23 cellular contexts compared by ENCODE assay signal in genomic region chr6:36740818-36741179, GRCh38. TPM values are rescaled to one million over a fixed set of nuclear protein-coding genes. Genes with fewer than 3 reads are reported as not detected.
A peak's percentile ranks its signal among the peaks of the same experiment; 100 is the strongest.
DNase-seq lines count a peak whose midpoint lies in the region; ATAC-seq and TF ChIP-seq lines count a peak whose summit lies in the region.
"Had no signal": no experiment of that assay in that cellular context is flagged by ENCODE, and none has a peak within 500 bp of the region (broad histone marks: within the 10 kb centered on the region; RNA-seq: fewer than 3 reads in every experiment).

No MANE protein-coding gene starts in this region.

- no peaks in the 10 kb centered on the region for H3K36me3 Mint-ChIP-seq in activated T-helper 17 cell treated with anti-CD3 and anti-CD28 coated beads, Interleukin-2, amount 50 U/mL, for 72 hours (ENCODE audit: low read depth)
- peaks cover 14 to 34% of the 10 kb centered on the region in 2 donors for H3K36me3 Mint-ChIP-seq in naive B cell
- H3K36me3 Mint-ChIP-seq in stimulated activated naive B cell treated with anti-CD40 and anti-IgM and Interleukin-4, amounts not matched to agents 10 μg/mL and 1 μg/mL and 100 μg/mL, for 72 hours = peaks cover 0 to 3% of the 10 kb centered on the region in 2 donors
- no peaks in the 10 kb centered on the region for H3K36me3 Mint-ChIP-seq in CD4-positive, alpha-beta T cell (ENCODE audit: low read depth)
- H3K36me3 Mint-ChIP-seq: CD4-positive, alpha-beta memory T cell had no signal

- H3K9me3 ChIP-seq in CD4-positive, alpha-beta T cell (ENCODE audit: control insufficient read depth, low read length) = no peaks in the 10 kb centered on the region
- H3K9me3 ChIP-seq: A549, BE2C, Caco-2 had no signal

- no peak for TF ChIP-seq CTCF in CD4-positive, alpha-beta T cell (IDR thresholded peaks at IDR 0.05)

- H3K27ac ChIP-seq in CD4-positive, alpha-beta T cell (ENCODE audit: low read depth, low read length) = no peak overlapping the region
- H3K27ac ChIP-seq: A549 had no signal

- CTCF ChIA-PET in CD4-positive, alpha-beta T cell (lab: Charles Lee) = no interaction called here

- no peak overlapping the region for H3K4me3 Mint-ChIP-seq in stimulated activated naive CD8-positive, alpha-beta T cell treated with anti-CD3 and anti-CD28 coated beads, Interleukin-15, amount 100 ng/mL, for 72 hours
- no peak overlapping the region for H3K4me3 Mint-ChIP-seq in activated T-helper 17 cell treated with anti-CD3 and anti-CD28 coated beads, Interleukin-2, amount 50 U/mL, for 72 hours
- H3K4me3 Mint-ChIP-seq in naive B cell = peak overlapping the region in 7 of 8 donors; percentile 59 to 85 (median 73)
- H3K4me3 Mint-ChIP-seq in stimulated activated naive B cell treated with anti-CD40 and anti-IgM and Interleukin-4, amounts not matched to agents 10 μg/mL and 1 μg/mL and 100 μg/mL, for 72 hours = no peak overlapping the region
- no peak overlapping the region for H3K4me3 Mint-ChIP-seq in CD4-positive, alpha-beta T cell
- H3K4me3 Mint-ChIP-seq: CD4-positive, alpha-beta memory T cell had no signal

- H3K27ac Mint-ChIP-seq in stimulated activated naive CD8-positive, alpha-beta T cell treated with anti-CD3 and anti-CD28 coated beads, Interleukin-15, amount 100 ng/mL, for 72 hours = peak overlapping the region; percentile 34 to 79
- H3K27ac Mint-ChIP-seq in activated T-helper 17 cell treated with anti-CD3 and anti-CD28 coated beads, Interleukin-2, amount 50 U/mL, for 72 hours = peak overlapping the region; percentile 8
- H3K27ac Mint-ChIP-seq in naive B cell = peak overlapping the region; percentile 64 to 95 (median 90)
- H3K27ac Mint-ChIP-seq in stimulated activated naive B cell treated with anti-CD40 and anti-IgM and Interleukin-4, amounts not matched to agents 10 μg/mL and 1 μg/mL and 100 μg/mL, for 72 hours = peak overlapping the region; percentile 77
- no peak overlapping the region for H3K27ac Mint-ChIP-seq in CD4-positive, alpha-beta T cell

- POLR2A ChIA-PET in CD4-positive, alpha-beta T cell (lab: Charles Lee) = no interaction called here

- peaks cover 5% of the 10 kb centered on the region for H3K4me1 Mint-ChIP-seq in stimulated activated naive CD8-positive, alpha-beta T cell treated with anti-CD3 and anti-CD28 coated beads, Interleukin-15, amount 100 ng/mL, for 72 hours
- peaks cover 13% of the 10 kb centered on the region for H3K4me1 Mint-ChIP-seq in activated T-helper 17 cell treated with anti-CD3 and anti-CD28 coated beads, Interleukin-2, amount 50 U/mL, for 72 hours
- H3K4me1 Mint-ChIP-seq in naive B cell = peaks cover 57 to 73% (median 65%) of the 10 kb centered on the region in 3 donors
- H3K4me1 Mint-ChIP-seq in stimulated activated naive B cell treated with anti-CD40 and anti-IgM and Interleukin-4, amounts not matched to agents 10 μg/mL and 1 μg/mL and 100 μg/mL, for 72 hours = peaks cover 51 to 78% of the 10 kb centered on the region in 2 donors
- no peaks in the 10 kb centered on the region for H3K4me1 Mint-ChIP-seq in CD4-positive, alpha-beta T cell (ENCODE audit: low read depth)

- DNase-seq in stimulated activated naive CD8-positive, alpha-beta T cell treated with anti-CD3 and anti-CD28 coated beads, Interleukin-15, amount 100 ng/mL, for 72 hours = no peak
- no peak for DNase-seq in stimulated activated naive CD8-positive, alpha-beta T cell treated with anti-CD3 and anti-CD28 coated beads, Interleukin-15, Interleukin-2, amounts not matched to agents 100 U/mL and 50 U/mL, for 24 hours
- no peak for DNase-seq in naive B cell
- no peak for DNase-seq in stimulated activated naive B cell treated with anti-CD40 and anti-IgM and Interleukin-4, amounts not matched to agents 10 μg/mL and 1 μg/mL and 100 μg/mL, for 72 hours
- no peak for DNase-seq in CD4-positive, alpha-beta T cell
- DNase-seq in amygdala (lab: John Stamatoyannopoulos, UW) = no peak
- DNase-seq: BE2C; Caco-2; CD4-positive, alpha-beta memory T cell; DMS153; MM.1S; NCI-H1048; NCI-H1417 treated with DMSO at 0.1 percent for 48 hours; NCI-H187; NCI-H446 treated with DMSO at 0.1 percent for 48 hours; NCI-H526 treated with DMSO at 0.1 percent for 48 hours; OCI-M1 had no signal

- H3K9me3 Mint-ChIP-seq in stimulated activated naive CD8-positive, alpha-beta T cell treated with anti-CD3 and anti-CD28 coated beads, Interleukin-15, amount 100 ng/mL, for 72 hours = no peaks in the 10 kb centered on the region
- no peaks in the 10 kb centered on the region for H3K9me3 Mint-ChIP-seq in activated T-helper 17 cell treated with anti-CD3 and anti-CD28 coated beads, Interleukin-2, amount 50 U/mL, for 72 hours
- no peaks in the 10 kb centered on the region for H3K9me3 Mint-ChIP-seq in naive B cell
- H3K9me3 Mint-ChIP-seq in stimulated activated naive B cell treated with anti-CD40 and anti-IgM and Interleukin-4, amounts not matched to agents 10 μg/mL and 1 μg/mL and 100 μg/mL, for 72 hours = no peaks in the 10 kb centered on the region
- no peaks in the 10 kb centered on the region for H3K9me3 Mint-ChIP-seq in CD4-positive, alpha-beta T cell
- H3K9me3 Mint-ChIP-seq: CD4-positive, alpha-beta memory T cell had no signal

- ATAC-seq in stimulated activated naive CD8-positive, alpha-beta T cell treated with anti-CD3 and anti-CD28 coated beads, Interleukin-15, amount 100 ng/mL, for 72 hours = no peak
- no peak for ATAC-seq in stimulated activated naive CD8-positive, alpha-beta T cell treated with anti-CD3 and anti-CD28 coated beads, Interleukin-15, Interleukin-2, amounts not matched to agents 100 U/mL and 50 U/mL, for 24 hours
- no peak for ATAC-seq in activated T-helper 17 cell treated with anti-CD3 and anti-CD28 coated beads, Interleukin-2, amount 50 U/mL, for 72 hours (replicated peaks)
- ATAC-seq in naive B cell (ENCODE audit: low read depth in 2 of 2) (peak in 1 of 2 donors; percentile 51), HG03045 (IDR thresholded peaks at IDR 0.05; ENCODE audit: unreplicated experiment) (no peak)
- ATAC-seq in stimulated activated naive B cell treated with anti-CD40 and anti-IgM and Interleukin-4, amounts not matched to agents 10 μg/mL and 1 μg/mL and 100 μg/mL, for 72 hours (replicated peaks) = peak in 1 of 2 donors; percentile 14
- no peak for ATAC-seq in CD4-positive, alpha-beta T cell (ENCODE audit: poor library complexity)
- ATAC-seq: A549, Right ventricle myocardium inferior had no signal

- no peaks in the 10 kb centered on the region for H3K27me3 Mint-ChIP-seq in stimulated activated naive CD8-positive, alpha-beta T cell treated with anti-CD3 and anti-CD28 coated beads, Interleukin-15, amount 100 ng/mL, for 72 hours
- no peaks in the 10 kb centered on the region for H3K27me3 Mint-ChIP-seq in activated T-helper 17 cell treated with anti-CD3 and anti-CD28 coated beads, Interleukin-2, amount 50 U/mL, for 72 hours
- H3K27me3 Mint-ChIP-seq in naive B cell = no peaks in the 10 kb centered on the region
- H3K27me3 Mint-ChIP-seq in stimulated activated naive B cell treated with anti-CD40 and anti-IgM and Interleukin-4, amounts not matched to agents 10 μg/mL and 1 μg/mL and 100 μg/mL, for 72 hours = no peaks in the 10 kb centered on the region
- H3K27me3 Mint-ChIP-seq in CD4-positive, alpha-beta T cell = no peaks in the 10 kb centered on the region
- H3K27me3 Mint-ChIP-seq: CD4-positive, alpha-beta memory T cell had no signal

- intact Hi-C loops in CD4-positive, alpha-beta T cell (cut with DNase I, micrococcal nuclease) = no loop called here

- H3K27me3 ChIP-seq in CD4-positive, alpha-beta T cell (ENCODE audit: control insufficient read depth, insufficient read depth, low read length) = no peaks in the 10 kb centered on the region
- H3K27me3 ChIP-seq: BE2C had no signal

RNA-seq across cellular contexts. Expression of gene RAB44, which starts 43.2 kb away (rescaled TPM):
- total RNA-seq in activated T-helper 17 cell treated with anti-CD3 and anti-CD28 coated beads, Interleukin-2, amount 50 U/mL, for 72 hours = under 1 TPM; 0.11 to 0.32 TPM
- not detected for polyA plus RNA-seq in naive B cell (ENCODE audit: low read depth in 6 of 6)
- under 1 TPM; 0.22 TPM for total RNA-seq in CD4-positive, alpha-beta T cell
- total RNA-seq: Caco-2; CD4-positive, alpha-beta memory T cell; K562; SK-MEL-5 had no signal
- polyA plus RNA-seq: CD4-positive, alpha-beta memory T cell; K562 had no signal

Comparison
In these comparisons a context has a peak if more than half of its experiments do, and no peak if none do; other contexts are left out.
1. H3K4me3 Mint-ChIP-seq: peak in naive B cell (7 of 8); none in stimulated activated naive CD8-positive, alpha-beta T cell treated with anti-CD3 and anti-CD28 coated beads, Interleukin-15, amount 100 ng/mL, for 72 hours (0 of 2), activated T-helper 17 cell treated with anti-CD3 and anti-CD28 coated beads, Interleukin-2, amount 50 U/mL, for 72 hours (single experiment), stimulated activated naive B cell treated with anti-CD40 and anti-IgM and Interleukin-4, amounts not matched to agents 10 μg/mL and 1 μg/mL and 100 μg/mL, for 72 hours (0 of 2) and CD4-positive, alpha-beta T cell (single experiment).